Comparison of ENCODE assay signal across 21 cellular contexts in the genomic region with DNA sequence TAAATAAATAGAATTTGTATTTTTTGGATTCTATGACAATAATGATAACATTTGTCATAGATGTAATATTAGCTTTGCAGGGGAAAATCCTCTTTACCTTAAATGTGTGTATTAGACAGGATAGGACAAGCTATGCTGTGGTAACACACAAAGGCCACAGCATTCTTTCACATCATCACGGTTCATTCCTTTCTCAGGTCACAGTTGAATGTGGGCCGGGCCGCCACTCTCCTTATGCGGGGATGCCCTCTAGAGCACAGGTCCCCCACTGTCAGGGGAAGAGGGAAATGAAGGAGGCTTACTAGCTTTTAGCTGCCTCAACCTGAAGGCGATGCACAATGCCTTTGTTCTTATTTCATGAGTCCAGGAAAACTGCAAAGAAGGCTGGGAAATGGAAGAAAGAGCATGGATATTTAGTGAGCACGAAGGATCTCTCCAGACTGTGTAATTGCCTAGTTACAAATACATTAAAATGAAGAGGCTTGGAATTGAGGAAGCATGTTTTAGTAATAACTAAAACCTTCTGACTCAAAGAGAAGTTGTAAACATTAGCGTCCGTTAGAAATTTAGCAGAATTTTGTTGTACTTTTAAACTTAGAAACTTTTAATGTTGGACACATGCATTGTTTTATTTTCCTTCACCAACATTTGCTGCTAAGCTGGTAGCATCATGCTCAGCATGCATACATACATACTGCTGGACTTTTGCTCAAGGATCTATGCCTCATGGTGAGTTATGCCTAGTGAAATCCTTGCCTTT.
DNase-seq lines count a peak whose midpoint lies in the region; TF ChIP-seq lines count a peak whose summit lies in the region.
"Had no signal": no experiment of that assay in that cellular context is flagged by ENCODE, and none has a peak within 500 bp of the region (broad histone marks: within the 10 kb centered on the region; RNA-seq: fewer than 3 reads in every experiment).

No MANE protein-coding gene starts in this region.

- H3K4me3 ChIP-seq in HEK293 (ENCODE audit: low read depth, low read length) (no peak overlapping the region), WERI-Rb-1 (ENCODE audit: low read depth, low read length) (no peak overlapping the region), mesenchymal stem cell (ENCODE audit: insufficient read depth in 1 of 2, low read depth in 1 of 2, low read length in 2 of 2) (no peak overlapping the region)
- H3K4me3 ChIP-seq: BLaER1, sigmoid colon, upper lobe of right lung had no signal

- no peak overlapping the region for H3K18ac ChIP-seq in mesenchymal stem cell (ENCODE audit: low read depth in 1 of 2, low read length in 2 of 2)

- no peak overlapping the region for H2BK120ac ChIP-seq in mesenchymal stem cell (ENCODE audit: low read depth, low read length)

- no peak overlapping the region for H2BK5ac ChIP-seq in mesenchymal stem cell (ENCODE audit: low read depth, low read length, poor library complexity, severe bottlenecking)

- WGBS in mesenchymal stem cell = 83% methylated on average over 8 of the region's 8 CpGs

- POLR2A ChIA-PET in HEK293 (lab: Yijun Ruan, JAX) = no interaction called here
- POLR2A ChIA-PET in activated CD4-positive, alpha-beta memory T cell treated with anti-CD3 and anti-CD28 coated beads for 36 hours (lab: Charles Lee) = no interaction called here

- peaks cover 7% of the 10 kb centered on the region for H3K4me1 ChIP-seq in HEK293 (ENCODE audit: control insufficient read depth, insufficient read depth, low read length)
- no peaks in the 10 kb centered on the region for H3K4me1 ChIP-seq in mesenchymal stem cell (ENCODE audit: control insufficient read depth, insufficient read depth, low read depth, low read length)
- H3K4me1 ChIP-seq: BLaER1, upper lobe of right lung had no signal

- no peak overlapping the region for H3K27ac Mint-ChIP-seq in activated CD4-positive, alpha-beta memory T cell treated with anti-CD3 and anti-CD28 coated beads for 36 hours
- H3K27ac Mint-ChIP-seq in type B pancreatic cell = no peak overlapping the region
- H3K27ac Mint-ChIP-seq: activated CD4-positive, alpha-beta T cell treated with anti-CD3 and anti-CD28 coated beads, Interleukin-2, amount 10 ng/mL, durations not matched to agents 7 days and 5 days had no signal

- H4K8ac ChIP-seq in mesenchymal stem cell (ENCODE audit: low read length) = no peak overlapping the region

- CTCF ChIA-PET in HEK293 (lab: Yijun Ruan, JAX) = interaction anchor here (0.6 to 0.8 kb wide), 2 partner anchors 12 to 327 kb away, joined by 3 to 4 read pairs; a partner anchor contains a TSS
- CTCF ChIA-PET in activated CD4-positive, alpha-beta memory T cell treated with anti-CD3 and anti-CD28 coated beads for 36 hours (lab: Charles Lee) = no interaction called here

- H3K4me3 Mint-ChIP-seq in activated CD4-positive, alpha-beta memory T cell treated with anti-CD3 and anti-CD28 coated beads for 36 hours = no peak overlapping the region
- H3K4me3 Mint-ChIP-seq in type B pancreatic cell = no peak overlapping the region
- H3K4me3 Mint-ChIP-seq: activated CD4-positive, alpha-beta T cell treated with anti-CD3 and anti-CD28 coated beads, Interleukin-2, amount 10 ng/mL, durations not matched to agents 7 days and 5 days; activated T-cell treated with anti-CD3 and anti-CD28 coated beads, Interleukin-2, amount 50 U/mL, for 4 hours; central memory CD8-positive, alpha-beta T cell had no signal

- peak; percentile 27; the same call in 1 of the 2 replicates for TF ChIP-seq CTCF in HEK293 (tag by site-specific recombination; IDR thresholded peaks at IDR 0.05)
- peak; percentile 69 for TF ChIP-seq CTCF in WERI-Rb-1 (IDR thresholded peaks at IDR 0.05; ENCODE audit: low read depth, low read length)
- TF ChIP-seq CTCF in type B pancreatic cell (conservative IDR thresholded peaks at IDR 0.05) = no peak

- intact Hi-C loops in activated CD4-positive, alpha-beta memory T cell treated with anti-CD3 and anti-CD28 coated beads for 36 hours (cut with micrococcal nuclease) = no loop called here

- no peak overlapping the region for H3K4ac ChIP-seq in mesenchymal stem cell (ENCODE audit: low read depth in 1 of 2, low read length in 2 of 2)

- no peak overlapping the region for H2BK12ac ChIP-seq in mesenchymal stem cell (ENCODE audit: low read length in 2 of 2)

- peak overlapping the region; percentile 8 for H4K91ac ChIP-seq in mesenchymal stem cell (ENCODE audit: low read length)

- H3K9me3 ChIP-seq in HEK293 (ENCODE audit: control insufficient read depth, insufficient read depth, low read depth, low read length) (no peaks in the 10 kb centered on the region), WERI-Rb-1 (ENCODE audit: severe bottlenecking) (no peaks in the 10 kb centered on the region), mesenchymal stem cell (ENCODE audit: control insufficient read depth, low read length) (no peaks in the 10 kb centered on the region)
- H3K9me3 ChIP-seq: BLaER1, sigmoid colon, upper lobe of right lung had no signal

- no peak overlapping the region for H3K4me2 ChIP-seq in mesenchymal stem cell (ENCODE audit: low read length, poor library complexity, severe bottlenecking)
- H3K4me2 ChIP-seq: BLaER1 had no signal

- H2AFZ ChIP-seq in mesenchymal stem cell (ENCODE audit: low read depth, low read length) = no peak overlapping the region

- no peaks in the 10 kb centered on the region for H3K27me3 ChIP-seq in WERI-Rb-1 (ENCODE audit: insufficient read depth, low read depth, severe bottlenecking)
- peaks cover 0 to 3% of the 10 kb centered on the region in 2 experiments for H3K27me3 ChIP-seq in mesenchymal stem cell (ENCODE audit: control insufficient read depth in 1 of 2, insufficient read depth in 1 of 2, low read length in 2 of 2)
- H3K27me3 ChIP-seq: BLaER1, sigmoid colon, upper lobe of right lung had no signal

- H3K27me3 Mint-ChIP-seq in activated CD4-positive, alpha-beta memory T cell treated with anti-CD3 and anti-CD28 coated beads for 36 hours = peaks cover 4% of the 10 kb centered on the region
- no peaks in the 10 kb centered on the region for H3K27me3 Mint-ChIP-seq in type B pancreatic cell

- H3K4me1 Mint-ChIP-seq in activated CD4-positive, alpha-beta memory T cell treated with anti-CD3 and anti-CD28 coated beads for 36 hours (ENCODE audit: low read depth) = no peaks in the 10 kb centered on the region
- H3K4me1 Mint-ChIP-seq in type B pancreatic cell (ENCODE audit: unreplicated experiment) = peaks cover 11% of the 10 kb centered on the region
- H3K4me1 Mint-ChIP-seq: activated CD4-positive, alpha-beta T cell treated with anti-CD3 and anti-CD28 coated beads, Interleukin-2, amount 10 ng/mL, durations not matched to agents 7 days and 5 days; central memory CD8-positive, alpha-beta T cell had no signal

- no peak overlapping the region for H2BK15ac ChIP-seq in mesenchymal stem cell (ENCODE audit: low read depth, poor library complexity, severe bottlenecking)

- no peak overlapping the region for H3K23ac ChIP-seq in mesenchymal stem cell (ENCODE audit: low read length in 2 of 2)

- DNase-seq in EH (ENCODE audit: low read depth) (peak; percentile 41), WERI-Rb-1 (peak; percentile 68), mesenchymal stem cell (no peak), type B pancreatic cell (ENCODE audit: extremely low spot score, unreplicated experiment) (no peak)
- DNase-seq in activated CD8-positive, alpha-beta memory T cell treated with anti-CD3 and anti-CD28 coated beads, Interleukin-2, amount 50 U/mL, for 48 hours = no peak
- DNase-seq in activated CD4-positive, alpha-beta memory T cell treated with anti-CD3 and anti-CD28 coated beads for 36 hours = no peak
- DNase-seq: activated CD4-positive, alpha-beta T cell treated with anti-CD3 and anti-CD28 coated beads, Interleukin-2, amount 10 ng/mL, durations not matched to agents 7 days and 5 days; activated T-cell treated with anti-CD3 and anti-CD28 coated beads, Interleukin-2, amount 50 U/mL, for 4 hours; DMS79; glutamatergic neuron; kidney; midbrain; NCI-H2081; NCI-H774; sigmoid colon; stimulated activated CD4-positive, alpha-beta T cell treated with anti-CD3 and anti-CD28 coated beads, Interleukin-4, amount 100 ng/mL, for 24 hours; T1000; upper lobe of right lung had no signal

- H3K36me3 Mint-ChIP-seq in activated CD4-positive, alpha-beta memory T cell treated with anti-CD3 and anti-CD28 coated beads for 36 hours = no peaks in the 10 kb centered on the region
- H3K36me3 Mint-ChIP-seq in type B pancreatic cell = no peaks in the 10 kb centered on the region

- no peaks in the 10 kb centered on the region for H3K9me3 Mint-ChIP-seq in activated CD4-positive, alpha-beta memory T cell treated with anti-CD3 and anti-CD28 coated beads for 36 hours
- H3K9me3 Mint-ChIP-seq in type B pancreatic cell = no peaks in the 10 kb centered on the region
- H3K9me3 Mint-ChIP-seq: activated CD4-positive, alpha-beta T cell treated with anti-CD3 and anti-CD28 coated beads, Interleukin-2, amount 10 ng/mL, durations not matched to agents 7 days and 5 days; activated T-cell treated with anti-CD3 and anti-CD28 coated beads, Interleukin-2, amount 50 U/mL, for 4 hours; central memory CD8-positive, alpha-beta T cell had no signal

- no peaks in the 10 kb centered on the region for H3K79me1 ChIP-seq in mesenchymal stem cell (replicated peaks; ENCODE audit: low read length, poor library complexity, severe bottlenecking)

- H3K36me3 ChIP-seq in HEK293 (ENCODE audit: control insufficient read depth in 2 of 2, insufficient read depth in 1 of 2, low read length in 2 of 2) = no peaks in the 10 kb centered on the region
- no peaks in the 10 kb centered on the region for H3K36me3 ChIP-seq in WERI-Rb-1
- no peaks in the 10 kb centered on the region for H3K36me3 ChIP-seq in mesenchymal stem cell (ENCODE audit: control insufficient read depth in 1 of 2, insufficient read depth in 2 of 2, low read depth in 1 of 2, low read length in 2 of 2)
- H3K36me3 ChIP-seq: BLaER1, sigmoid colon, upper lobe of right lung had no signal

- H3K9ac ChIP-seq in mesenchymal stem cell (ENCODE audit: low read length) = no peak overlapping the region
- H3K9ac ChIP-seq: BLaER1 had no signal

- no peak overlapping the region for H3K27ac ChIP-seq in HEK293 (ENCODE audit: extremely low read depth, low read depth, low read length)
- H3K27ac ChIP-seq in WERI-Rb-1 = no peak overlapping the region
- H3K27ac ChIP-seq in mesenchymal stem cell (ENCODE audit: low read length, poor library complexity, severe bottlenecking) = no peak overlapping the region
- H3K27ac ChIP-seq: BLaER1, sigmoid colon, upper lobe of right lung had no signal

- no peak overlapping the region for H3K14ac ChIP-seq in mesenchymal stem cell (ENCODE audit: low read length in 2 of 2)

- H2AK5ac ChIP-seq in mesenchymal stem cell (ENCODE audit: low read length, severe bottlenecking) = no peak overlapping the region

TF ChIP-seq in HEK293, 187 proteins besides CTCF, POLR2A, EP300 and RAD21 (continues in another document):
- no peak for TF ChIP-seq FEZF1 (tag by site-specific recombination; IDR thresholded peaks at IDR 0.05)
- no peak for TF ChIP-seq ZNF302 (tag by site-specific recombination; IDR thresholded peaks at IDR 0.05; ENCODE audit: low read depth)
- TF ChIP-seq KLF7 (tag by site-specific recombination; IDR thresholded peaks at IDR 0.05; ENCODE audit: borderline replicate concordance) = no peak
- no peak for TF ChIP-seq ZSCAN16 (tag by site-specific recombination; IDR thresholded peaks at IDR 0.05)
- TF ChIP-seq ZNF341 (tag by site-specific recombination; IDR thresholded peaks at IDR 0.05; ENCODE audit: low read depth) = no peak

Comparison
In these comparisons a context has a peak if more than half of its experiments do, and no peak if none do; other contexts are left out.
1. DNase-seq: peak in EH (single experiment) and WERI-Rb-1 (single experiment); none in mesenchymal stem cell (single experiment), activated CD8-positive, alpha-beta memory T cell treated with anti-CD3 and anti-CD28 coated beads, Interleukin-2, amount 50 U/mL, for 48 hours (single experiment), activated CD4-positive, alpha-beta memory T cell treated with anti-CD3 and anti-CD28 coated beads for 36 hours (single experiment) and type B pancreatic cell (single experiment).